Comparison of ENCODE assay signal across 9 cellular contexts in genomic region chr16:3857189-3858013, GRCh38. TPM values are rescaled to one million over a fixed set of nuclear protein-coding genes. Genes with fewer than 3 reads are reported as not detected.
DNase-seq lines count a peak whose midpoint lies in the region; ATAC-seq, FAIRE-seq and TF ChIP-seq lines count a peak whose summit lies in the region.
"Had no signal": no experiment of that assay in that cellular context is flagged by ENCODE, and none has a peak within 500 bp of the region (broad histone marks: within the 10 kb centered on the region; RNA-seq: fewer than 3 reads in every experiment).

No MANE protein-coding gene starts in this region.

- intact Hi-C loops in pancreas (cut with DNase I) (no loop called here), PC-9 (cut with micrococcal nuclease; ENCODE audit: unreplicated experiment) (no loop called here)

- no peaks in the 10 kb centered on the region for H3K9me2 ChIP-seq in PC-9 (ENCODE audit: insufficient read depth)

- no peaks in the 10 kb centered on the region for H3K9me3 Mint-ChIP-seq in IgD-negative memory B cell
- no peaks in the 10 kb centered on the region for H3K9me3 Mint-ChIP-seq in effector memory CD8-positive, alpha-beta T cell
- H3K9me3 Mint-ChIP-seq: activated naive CD4-positive, alpha-beta T cell treated with anti-CD3 and anti-CD28 coated beads, Interleukin-2, amount 10 ng/mL, durations not matched to agents 7 days and 5 days had no signal

- peaks cover 98% of the 10 kb centered on the region for H3K79me2 ChIP-seq in PC-9 (ENCODE audit: low read depth)

- H3K4me1 Mint-ChIP-seq in IgD-negative memory B cell = peaks cover 54 to 71% (median 68%) of the 10 kb centered on the region in 3 donors
- peaks cover 70 to 71% of the 10 kb centered on the region in 2 donors for H3K4me1 Mint-ChIP-seq in effector memory CD8-positive, alpha-beta T cell (ENCODE audit: low read depth in 2 of 2)

- no peaks in the 10 kb centered on the region for H3K27me3 ChIP-seq in pancreas
- H3K27me3 ChIP-seq in PC-9 (ENCODE audit: insufficient read depth, low read depth) = no peaks in the 10 kb centered on the region

- H3K36me3 ChIP-seq in pancreas = no peaks in the 10 kb centered on the region
- H3K36me3 ChIP-seq in PC-9 (ENCODE audit: low read depth) = no peaks in the 10 kb centered on the region

- no peak for TF ChIP-seq POLR2A in erythroblast (IDR thresholded peaks at IDR 0.05; ENCODE audit: low read length)

- H3K36me3 Mint-ChIP-seq in IgD-negative memory B cell = peaks cover 1% of the 10 kb centered on the region
- H3K36me3 Mint-ChIP-seq in effector memory CD8-positive, alpha-beta T cell (ENCODE audit: insufficient read depth) = peaks cover 24% of the 10 kb centered on the region

- H3K27ac Mint-ChIP-seq in IgD-negative memory B cell = peak overlapping the region; percentile 79 to 96 (median 91)
- peak overlapping the region; percentile 83 to 90 for H3K27ac Mint-ChIP-seq in effector memory CD8-positive, alpha-beta T cell
- H3K27ac Mint-ChIP-seq: activated naive CD4-positive, alpha-beta T cell treated with anti-CD3 and anti-CD28 coated beads, Interleukin-2, amount 10 ng/mL, durations not matched to agents 7 days and 5 days had no signal

- DNase-seq in GM12865 (ENCODE audit: low read depth) (peak; percentile 83), pancreas (no peak), GM20000 (ENCODE audit: low spot score) (no peak), erythroblast (lab: John Stamatoyannopoulos, UW) (no peak), PC-9 (no peak), NCI-H2227 treated with DMSO at 0.1 percent for 48 hours (lab: John Stamatoyannopoulos, UW) (no peak)
- no peak for DNase-seq in effector memory CD8-positive, alpha-beta T cell
- DNase-seq: activated naive CD4-positive, alpha-beta T cell treated with anti-CD3 and anti-CD28 coated beads, Interleukin-2, amount 10 ng/mL, durations not matched to agents 7 days and 5 days had no signal

- H3K4me2 ChIP-seq in PC-9 = no peak overlapping the region

- H3F3A ChIP-seq in PC-9 (ENCODE audit: insufficient read depth, low read depth) = no peaks in the 10 kb centered on the region; the same call in none of the 2 replicates

- no TSS peak for BruUV-seq in PC-9 (replicated peaks; lab: Mats Ljungman, UMichigan)

- peak overlapping the region in 1 of 4 donors; percentile 30 for H3K27ac ChIP-seq in pancreas
- no peak overlapping the region for H3K27ac ChIP-seq in PC-9

- no peaks in the 10 kb centered on the region for H3K27me3 Mint-ChIP-seq in IgD-negative memory B cell
- no peaks in the 10 kb centered on the region for H3K27me3 Mint-ChIP-seq in effector memory CD8-positive, alpha-beta T cell
- H3K27me3 Mint-ChIP-seq: activated naive CD4-positive, alpha-beta T cell treated with anti-CD3 and anti-CD28 coated beads, Interleukin-2, amount 10 ng/mL, durations not matched to agents 7 days and 5 days had no signal

- TF ChIP-seq CTCF in GM12865 (IDR thresholded peaks at IDR 0.05; ENCODE audit: insufficient read depth, low read depth, low read length, missing control alignments) = no peak
- TF ChIP-seq CTCF in pancreas (IDR thresholded peaks at IDR 0.05) = no peak
- TF ChIP-seq CTCF in GM20000 (IDR thresholded peaks at IDR 0.05; ENCODE audit: extremely low read depth, missing control alignments) = no peak
- no peak for TF ChIP-seq CTCF in PC-9 (conservative IDR thresholded peaks at IDR 0.05)

- ATAC-seq in effector memory CD8-positive, alpha-beta T cell (replicated peaks) = peak; percentile 35
- ATAC-seq in pancreas = peak; percentile 26 to 78 (median 66)

- H3K4me3 ChIP-seq in GM12865 (ENCODE audit: low read depth, low read length) = no peak overlapping the region
- H3K4me3 ChIP-seq in pancreas = no peak overlapping the region
- no peak overlapping the region for H3K4me3 ChIP-seq in PC-9

- H2AFZ ChIP-seq in PC-9 = no peak overlapping the region

- peak overlapping the region in 2 of 4 donors; percentile 8 to 24 for H3K4me3 Mint-ChIP-seq in IgD-negative memory B cell
- H3K4me3 Mint-ChIP-seq in effector memory CD8-positive, alpha-beta T cell = peak overlapping the region; percentile 26 to 54
- H3K4me3 Mint-ChIP-seq: activated naive CD4-positive, alpha-beta T cell treated with anti-CD3 and anti-CD28 coated beads, Interleukin-2, amount 10 ng/mL, durations not matched to agents 7 days and 5 days had no signal

- H3K9me3 ChIP-seq in pancreas (no peaks in the 10 kb centered on the region), PC-9 (ENCODE audit: insufficient read depth, low read depth) (no peaks in the 10 kb centered on the region)

- no peak for FAIRE-seq in pancreas (lab: Jason Lieb, UNC)

- H3K4me1 ChIP-seq in pancreas (peaks cover 0 to 44% (median 34%) of the 10 kb centered on the region in 3 donors), PC-9 (replicated peaks; ENCODE audit: insufficient read depth) (no peaks in the 10 kb centered on the region)

- 30 to 36% methylated on average over 12 of the region's 12 CpGs for WGBS in pancreas, 2 donors

- POLR2A ChIA-PET in PC-9 (lab: Charles Lee; ENCODE audit: unreplicated experiment) = no interaction called here

- CTCF ChIA-PET in PC-9 (lab: Charles Lee) = no interaction called here

- H4K20me1 ChIP-seq in PC-9 (ENCODE audit: insufficient read depth) = peaks cover 89% of the 10 kb centered on the region

RNA-seq across cellular contexts. Expression of gene CREBBP, which starts 23.1 kb away (rescaled TPM):
- polyA plus RNA-seq in IgD-negative memory B cell (18.5 TPM), pancreas (10 to 100 TPM; 14.4 to 31.7 TPM)
- total RNA-seq in pancreas (10 to 100 TPM; 23.7 to 49.4 (median 31.4) TPM), PC-9 (2021) (70.5 and 74.9 TPM in 2 replicates)
